1 cellular context compared by ENCODE assay signal in the genomic region with DNA sequence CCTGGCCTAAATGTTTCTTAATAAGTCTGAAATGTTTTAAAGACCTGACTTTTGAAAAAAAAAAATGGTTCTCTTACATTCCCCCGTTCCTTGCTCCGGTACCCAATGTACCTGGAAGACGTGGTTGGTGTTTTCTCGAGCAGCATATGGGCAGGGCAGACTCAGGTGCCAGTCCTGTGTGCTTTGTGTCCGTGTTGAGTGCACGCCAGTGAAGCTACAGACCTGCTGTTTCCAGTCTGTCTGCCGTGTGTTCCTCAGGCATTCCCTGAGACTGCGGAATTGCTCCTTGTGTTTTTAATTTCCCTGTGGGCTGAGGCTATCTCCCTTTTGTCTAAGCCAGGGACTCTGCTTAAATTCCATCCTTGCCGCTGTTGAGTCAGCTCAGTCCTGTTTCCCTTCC.
TF ChIP-seq lines count a peak whose summit lies in the region.

No MANE protein-coding gene starts in this region.

TF ChIP-seq in HCT116, 20 proteins besides CTCF, POLR2A, EP300 and RAD21 (continued from another document):
- TF ChIP-seq, protein P1, sequence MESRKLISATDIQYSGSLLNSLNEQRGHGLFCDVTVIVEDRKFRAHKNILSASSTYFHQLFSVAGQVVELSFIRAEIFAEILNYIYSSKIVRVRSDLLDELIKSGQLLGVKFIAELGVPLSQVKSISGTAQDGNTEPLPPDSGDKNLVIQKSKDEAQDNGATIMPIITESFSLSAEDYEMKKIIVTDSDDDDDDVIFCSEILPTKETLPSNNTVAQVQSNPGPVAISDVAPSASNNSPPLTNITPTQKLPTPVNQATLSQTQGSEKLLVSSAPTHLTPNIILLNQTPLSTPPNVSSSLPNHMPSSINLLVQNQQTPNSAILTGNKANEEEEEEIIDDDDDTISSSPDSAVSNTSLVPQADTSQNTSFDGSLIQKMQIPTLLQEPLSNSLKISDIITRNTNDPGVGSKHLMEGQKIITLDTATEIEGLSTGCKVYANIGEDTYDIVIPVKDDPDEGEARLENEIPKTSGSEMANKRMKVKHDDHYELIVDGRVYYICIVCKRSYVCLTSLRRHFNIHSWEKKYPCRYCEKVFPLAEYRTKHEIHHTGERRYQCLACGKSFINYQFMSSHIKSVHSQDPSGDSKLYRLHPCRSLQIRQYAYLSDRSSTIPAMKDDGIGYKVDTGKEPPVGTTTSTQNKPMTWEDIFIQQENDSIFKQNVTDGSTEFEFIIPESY (IDR thresholded peaks at IDR 0.05; ENCODE audit: extremely low read depth, insufficient replicate concordance, low read length): no peak
- TF ChIP-seq TCF7L2 (IDR thresholded peaks at IDR 0.05; ENCODE audit: borderline replicate concordance, extremely low read depth, insufficient read depth, insufficient read length) (no peak), CEBPB (IDR thresholded peaks at IDR 0.05; ENCODE audit: low read depth) (no peak), SP1 (IDR thresholded peaks at IDR 0.05; ENCODE audit: low read depth) (no peak)
- TF ChIP-seq, protein P2, sequence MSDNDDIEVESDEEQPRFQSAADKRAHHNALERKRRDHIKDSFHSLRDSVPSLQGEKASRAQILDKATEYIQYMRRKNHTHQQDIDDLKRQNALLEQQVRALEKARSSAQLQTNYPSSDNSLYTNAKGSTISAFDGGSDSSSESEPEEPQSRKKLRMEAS (IDR thresholded peaks at IDR 0.05): no peak
- TF ChIP-seq, protein P3, sequence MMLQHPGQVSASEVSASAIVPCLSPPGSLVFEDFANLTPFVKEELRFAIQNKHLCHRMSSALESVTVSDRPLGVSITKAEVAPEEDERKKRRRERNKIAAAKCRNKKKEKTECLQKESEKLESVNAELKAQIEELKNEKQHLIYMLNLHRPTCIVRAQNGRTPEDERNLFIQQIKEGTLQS (IDR thresholded peaks at IDR 0.05): no peak
